ENCODE assay signal across 1 cellular context in the genomic region with DNA sequence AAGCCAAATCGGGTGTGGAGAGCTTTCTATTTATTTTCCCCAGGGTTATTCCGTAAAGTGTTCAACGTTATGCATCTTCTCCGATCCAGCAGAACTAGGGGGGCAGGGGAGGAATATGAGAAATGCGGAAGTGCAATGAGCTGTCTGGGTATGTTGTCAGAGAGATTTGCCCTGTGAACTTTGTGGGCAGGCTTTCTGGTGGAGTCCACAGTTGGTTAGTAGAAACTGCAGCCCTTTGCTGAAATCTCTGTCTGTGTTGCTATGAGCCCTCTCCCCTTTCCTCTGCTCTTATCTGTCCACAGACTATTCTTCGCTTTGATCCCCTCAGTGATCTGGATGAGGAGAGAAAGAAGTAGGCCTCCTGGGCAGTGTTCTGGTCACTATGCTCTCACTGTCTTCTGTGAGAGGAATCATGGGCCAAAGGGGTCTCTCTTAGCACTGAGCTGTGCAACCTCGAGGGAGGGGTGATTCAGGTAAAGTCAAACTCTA.
A peak's percentile ranks its signal among the peaks of the same experiment; 100 is the strongest.
TF ChIP-seq lines count a peak whose summit lies in the region.

No MANE protein-coding gene starts in this region.

TF ChIP-seq in HepG2, 621 proteins besides CTCF, POLR2A, EP300 and RAD21 (continued from another document and continues in another):
- TF ChIP-seq, protein P1, sequence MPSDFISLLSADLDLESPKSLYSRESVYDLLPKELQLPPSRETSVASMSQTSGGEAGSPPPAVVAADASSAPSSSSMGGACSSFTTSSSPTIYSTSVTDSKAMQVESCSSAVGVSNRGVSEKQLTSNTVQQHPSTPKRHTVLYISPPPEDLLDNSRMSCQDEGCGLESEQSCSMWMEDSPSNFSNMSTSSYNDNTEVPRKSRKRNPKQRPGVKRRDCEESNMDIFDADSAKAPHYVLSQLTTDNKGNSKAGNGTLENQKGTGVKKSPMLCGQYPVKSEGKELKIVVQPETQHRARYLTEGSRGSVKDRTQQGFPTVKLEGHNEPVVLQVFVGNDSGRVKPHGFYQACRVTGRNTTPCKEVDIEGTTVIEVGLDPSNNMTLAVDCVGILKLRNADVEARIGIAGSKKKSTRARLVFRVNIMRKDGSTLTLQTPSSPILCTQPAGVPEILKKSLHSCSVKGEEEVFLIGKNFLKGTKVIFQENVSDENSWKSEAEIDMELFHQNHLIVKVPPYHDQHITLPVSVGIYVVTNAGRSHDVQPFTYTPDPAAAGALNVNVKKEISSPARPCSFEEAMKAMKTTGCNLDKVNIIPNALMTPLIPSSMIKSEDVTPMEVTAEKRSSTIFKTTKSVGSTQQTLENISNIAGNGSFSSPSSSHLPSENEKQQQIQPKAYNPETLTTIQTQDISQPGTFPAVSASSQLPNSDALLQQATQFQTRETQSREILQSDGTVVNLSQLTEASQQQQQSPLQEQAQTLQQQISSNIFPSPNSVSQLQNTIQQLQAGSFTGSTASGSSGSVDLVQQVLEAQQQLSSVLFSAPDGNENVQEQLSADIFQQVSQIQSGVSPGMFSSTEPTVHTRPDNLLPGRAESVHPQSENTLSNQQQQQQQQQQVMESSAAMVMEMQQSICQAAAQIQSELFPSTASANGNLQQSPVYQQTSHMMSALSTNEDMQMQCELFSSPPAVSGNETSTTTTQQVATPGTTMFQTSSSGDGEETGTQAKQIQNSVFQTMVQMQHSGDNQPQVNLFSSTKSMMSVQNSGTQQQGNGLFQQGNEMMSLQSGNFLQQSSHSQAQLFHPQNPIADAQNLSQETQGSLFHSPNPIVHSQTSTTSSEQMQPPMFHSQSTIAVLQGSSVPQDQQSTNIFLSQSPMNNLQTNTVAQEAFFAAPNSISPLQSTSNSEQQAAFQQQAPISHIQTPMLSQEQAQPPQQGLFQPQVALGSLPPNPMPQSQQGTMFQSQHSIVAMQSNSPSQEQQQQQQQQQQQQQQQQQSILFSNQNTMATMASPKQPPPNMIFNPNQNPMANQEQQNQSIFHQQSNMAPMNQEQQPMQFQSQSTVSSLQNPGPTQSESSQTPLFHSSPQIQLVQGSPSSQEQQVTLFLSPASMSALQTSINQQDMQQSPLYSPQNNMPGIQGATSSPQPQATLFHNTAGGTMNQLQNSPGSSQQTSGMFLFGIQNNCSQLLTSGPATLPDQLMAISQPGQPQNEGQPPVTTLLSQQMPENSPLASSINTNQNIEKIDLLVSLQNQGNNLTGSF (CRISPR knock-in tag; IDR thresholded peaks at IDR 0.05) = no peak
- TF ChIP-seq RFX3 (CRISPR knock-in tag; IDR thresholded peaks at IDR 0.05) (no peak), ZNF33A (CRISPR knock-in tag; IDR thresholded peaks at IDR 0.05; ENCODE audit: borderline replicate concordance) (0 out of 2 replicates have a peak, but pooled peaks have one; percentile 49), ZNF333 (CRISPR knock-in tag; IDR thresholded peaks at IDR 0.05; ENCODE audit: borderline replicate concordance) (no peak), ZNF775 (CRISPR knock-in tag; IDR thresholded peaks at IDR 0.05; ENCODE audit: borderline replicate concordance) (peak; percentile 91), ZNF776 (CRISPR knock-in tag; IDR thresholded peaks at IDR 0.05) (no peak), ZNF781 (CRISPR knock-in tag; IDR thresholded peaks at IDR 0.05; ENCODE audit: borderline replicate concordance, not compliant biosample characterization) (no peak), MBD4 (IDR thresholded peaks at IDR 0.05; ENCODE audit: borderline replicate concordance, low read length) (no peak), ZSCAN9 (CRISPR knock-in tag; IDR thresholded peaks at IDR 0.05; ENCODE audit: borderline replicate concordance) (peak; percentile 34; the same call in 1 of the 2 replicates), SKI (IDR thresholded peaks at IDR 0.05; ENCODE audit: partially characterized antibody) (peak; percentile 83), ZSCAN12 (CRISPR knock-in tag; IDR thresholded peaks at IDR 0.05) (no peak), SPEN (CRISPR knock-in tag; IDR thresholded peaks at IDR 0.05; ENCODE audit: low read depth) (no peak), RFX1 (IDR thresholded peaks at IDR 0.05) (no peak), IRF2 (CRISPR knock-in tag; IDR thresholded peaks at IDR 0.05) (peak; percentile 62; the same call in 1 of the 2 replicates), NFKBIZ (CRISPR knock-in tag; IDR thresholded peaks at IDR 0.05) (no peak), HNRNPUL1 (IDR thresholded peaks at IDR 0.05; ENCODE audit: low read depth, low read length) (no peak), ELF4 (CRISPR knock-in tag; IDR thresholded peaks at IDR 0.05; ENCODE audit: borderline replicate concordance) (peak; percentile 93)
- TF ChIP-seq, protein P2, sequence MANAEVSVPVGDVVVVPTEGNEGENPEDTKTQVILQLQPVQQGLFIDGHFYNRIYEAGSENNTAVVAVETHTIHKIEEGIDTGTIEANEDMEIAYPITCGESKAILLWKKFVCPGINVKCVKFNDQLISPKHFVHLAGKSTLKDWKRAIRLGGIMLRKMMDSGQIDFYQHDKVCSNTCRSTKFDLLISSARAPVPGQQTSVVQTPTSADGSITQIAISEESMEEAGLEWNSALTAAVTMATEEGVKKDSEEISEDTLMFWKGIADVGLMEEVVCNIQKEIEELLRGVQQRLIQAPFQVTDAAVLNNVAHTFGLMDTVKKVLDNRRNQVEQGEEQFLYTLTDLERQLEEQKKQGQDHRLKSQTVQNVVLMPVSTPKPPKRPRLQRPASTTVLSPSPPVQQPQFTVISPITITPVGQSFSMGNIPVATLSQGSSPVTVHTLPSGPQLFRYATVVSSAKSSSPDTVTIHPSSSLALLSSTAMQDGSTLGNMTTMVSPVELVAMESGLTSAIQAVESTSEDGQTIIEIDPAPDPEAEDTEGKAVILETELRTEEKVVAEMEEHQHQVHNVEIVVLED (CRISPR knock-in tag; IDR thresholded peaks at IDR 0.05; ENCODE audit: borderline replicate concordance) = peak; percentile 15; the same call in 1 of the 2 replicates
- TF ChIP-seq, protein P3, sequence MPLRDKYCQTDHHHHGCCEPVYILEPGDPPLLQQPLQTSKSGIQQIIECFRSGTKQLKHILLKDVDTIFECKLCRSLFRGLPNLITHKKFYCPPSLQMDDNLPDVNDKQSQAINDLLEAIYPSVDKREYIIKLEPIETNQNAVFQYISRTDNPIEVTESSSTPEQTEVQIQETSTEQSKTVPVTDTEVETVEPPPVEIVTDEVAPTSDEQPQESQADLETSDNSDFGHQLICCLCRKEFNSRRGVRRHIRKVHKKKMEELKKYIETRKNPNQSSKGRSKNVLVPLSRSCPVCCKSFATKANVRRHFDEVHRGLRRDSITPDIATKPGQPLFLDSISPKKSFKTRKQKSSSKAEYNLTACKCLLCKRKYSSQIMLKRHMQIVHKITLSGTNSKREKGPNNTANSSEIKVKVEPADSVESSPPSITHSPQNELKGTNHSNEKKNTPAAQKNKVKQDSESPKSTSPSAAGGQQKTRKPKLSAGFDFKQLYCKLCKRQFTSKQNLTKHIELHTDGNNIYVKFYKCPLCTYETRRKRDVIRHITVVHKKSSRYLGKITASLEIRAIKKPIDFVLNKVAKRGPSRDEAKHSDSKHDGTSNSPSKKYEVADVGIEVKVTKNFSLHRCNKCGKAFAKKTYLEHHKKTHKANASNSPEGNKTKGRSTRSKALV (CRISPR knock-in tag; IDR thresholded peaks at IDR 0.05) = no peak
- TF ChIP-seq, protein P4, sequence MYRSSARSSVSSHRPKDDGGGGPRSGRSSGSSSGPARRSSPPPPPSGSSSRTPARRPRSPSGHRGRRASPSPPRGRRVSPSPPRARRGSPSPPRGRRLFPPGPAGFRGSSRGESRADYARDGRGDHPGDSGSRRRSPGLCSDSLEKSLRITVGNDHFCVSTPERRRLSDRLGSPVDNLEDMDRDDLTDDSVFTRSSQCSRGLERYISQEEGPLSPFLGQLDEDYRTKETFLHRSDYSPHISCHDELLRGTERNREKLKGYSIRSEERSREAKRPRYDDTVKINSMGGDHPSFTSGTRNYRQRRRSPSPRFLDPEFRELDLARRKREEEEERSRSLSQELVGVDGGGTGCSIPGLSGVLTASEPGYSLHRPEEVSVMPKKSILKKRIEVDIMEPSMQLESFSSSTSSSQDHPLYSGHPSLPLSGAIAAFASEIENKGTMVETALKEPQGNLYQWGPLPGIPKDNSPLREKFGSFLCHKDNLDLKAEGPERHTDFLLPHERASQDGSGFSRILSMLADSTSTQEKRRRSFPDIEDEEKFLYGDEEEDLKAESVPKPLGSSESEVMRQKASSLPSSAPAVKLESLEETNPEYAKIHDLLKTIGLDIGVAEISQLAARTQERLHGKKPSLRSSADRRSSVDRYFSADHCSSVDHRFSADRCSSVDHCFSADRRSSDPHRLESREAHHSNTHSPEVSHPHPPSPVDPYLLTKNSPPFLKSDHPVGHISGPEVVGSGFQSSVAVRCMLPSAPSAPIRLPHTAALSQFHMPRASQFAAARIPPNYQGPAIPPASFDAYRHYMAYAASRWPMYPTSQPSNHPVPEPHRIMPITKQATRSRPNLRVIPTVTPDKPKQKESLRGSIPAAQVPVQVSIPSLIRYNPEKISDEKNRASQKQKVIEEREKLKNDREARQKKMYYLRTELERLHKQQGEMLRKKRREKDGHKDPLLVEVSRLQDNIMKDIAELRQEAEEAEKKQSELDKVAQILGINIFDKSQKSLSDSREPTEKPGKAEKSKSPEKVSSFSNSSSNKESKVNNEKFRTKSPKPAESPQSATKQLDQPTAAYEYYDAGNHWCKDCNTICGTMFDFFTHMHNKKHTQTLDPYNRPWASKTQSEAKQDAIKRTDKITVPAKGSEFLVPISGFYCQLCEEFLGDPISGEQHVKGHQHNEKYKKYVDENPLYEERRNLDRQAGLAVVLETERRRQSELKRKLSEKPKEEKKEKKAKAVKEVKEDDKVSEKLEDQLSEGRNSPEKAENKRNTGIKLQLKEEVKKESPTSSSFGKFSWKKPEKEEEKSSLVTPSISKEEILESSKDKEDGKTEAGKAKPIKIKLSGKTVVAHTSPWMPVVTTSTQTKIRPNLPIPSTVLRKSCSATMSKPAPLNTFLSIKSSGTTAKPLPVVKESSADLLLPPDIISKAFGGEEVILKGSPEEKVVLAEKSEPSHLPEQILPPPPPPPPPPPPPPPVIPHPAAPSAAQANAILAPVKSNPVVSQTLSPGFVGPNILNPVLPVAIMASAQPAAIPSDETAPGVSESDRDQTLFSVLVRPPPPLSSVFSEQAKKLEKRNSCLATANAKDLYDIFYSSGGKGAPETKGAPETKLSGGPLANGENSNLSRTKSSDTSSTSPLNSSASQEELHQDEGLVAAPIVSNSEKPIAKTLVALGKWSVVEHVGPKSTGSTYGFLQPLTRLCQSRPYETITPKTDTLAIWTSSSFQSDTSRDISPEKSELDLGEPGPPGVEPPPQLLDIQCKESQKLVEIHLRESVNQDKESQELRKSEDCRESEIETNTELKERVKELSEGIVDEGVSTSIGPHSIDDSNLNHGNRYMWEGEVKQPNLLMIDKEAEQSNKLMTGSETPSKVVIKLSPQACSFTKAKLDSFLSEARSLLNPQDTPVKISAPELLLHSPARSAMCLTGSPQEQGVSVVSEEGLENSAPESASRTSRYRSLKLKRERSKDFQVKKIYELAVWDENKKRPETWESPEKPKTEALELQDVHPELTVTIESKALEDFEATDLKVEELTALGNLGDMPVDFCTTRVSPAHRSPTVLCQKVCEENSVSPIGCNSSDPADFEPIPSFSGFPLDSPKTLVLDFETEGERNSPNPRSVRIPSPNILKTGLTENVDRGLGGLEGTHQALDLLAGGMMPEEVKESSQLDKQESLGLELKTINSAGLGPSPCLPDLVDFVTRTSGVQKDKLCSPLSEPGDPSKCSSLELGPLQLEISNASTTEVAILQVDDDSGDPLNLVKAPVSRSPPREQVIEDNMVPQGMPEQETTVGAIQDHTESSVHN (CRISPR knock-in tag; IDR thresholded peaks at IDR 0.05) = no peak
- TF ChIP-seq, protein P5, sequence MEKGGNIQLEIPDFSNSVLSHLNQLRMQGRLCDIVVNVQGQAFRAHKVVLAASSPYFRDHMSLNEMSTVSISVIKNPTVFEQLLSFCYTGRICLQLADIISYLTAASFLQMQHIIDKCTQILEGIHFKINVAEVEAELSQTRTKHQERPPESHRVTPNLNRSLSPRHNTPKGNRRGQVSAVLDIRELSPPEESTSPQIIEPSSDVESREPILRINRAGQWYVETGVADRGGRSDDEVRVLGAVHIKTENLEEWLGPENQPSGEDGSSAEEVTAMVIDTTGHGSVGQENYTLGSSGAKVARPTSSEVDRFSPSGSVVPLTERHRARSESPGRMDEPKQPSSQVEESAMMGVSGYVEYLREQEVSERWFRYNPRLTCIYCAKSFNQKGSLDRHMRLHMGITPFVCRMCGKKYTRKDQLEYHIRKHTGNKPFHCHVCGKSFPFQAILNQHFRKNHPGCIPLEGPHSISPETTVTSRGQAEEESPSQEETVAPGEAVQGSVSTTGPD (CRISPR knock-in tag; IDR thresholded peaks at IDR 0.05) = 0 out of 2 replicates have a peak, but pooled peaks have one; percentile 30
- TF ChIP-seq, protein P6, sequence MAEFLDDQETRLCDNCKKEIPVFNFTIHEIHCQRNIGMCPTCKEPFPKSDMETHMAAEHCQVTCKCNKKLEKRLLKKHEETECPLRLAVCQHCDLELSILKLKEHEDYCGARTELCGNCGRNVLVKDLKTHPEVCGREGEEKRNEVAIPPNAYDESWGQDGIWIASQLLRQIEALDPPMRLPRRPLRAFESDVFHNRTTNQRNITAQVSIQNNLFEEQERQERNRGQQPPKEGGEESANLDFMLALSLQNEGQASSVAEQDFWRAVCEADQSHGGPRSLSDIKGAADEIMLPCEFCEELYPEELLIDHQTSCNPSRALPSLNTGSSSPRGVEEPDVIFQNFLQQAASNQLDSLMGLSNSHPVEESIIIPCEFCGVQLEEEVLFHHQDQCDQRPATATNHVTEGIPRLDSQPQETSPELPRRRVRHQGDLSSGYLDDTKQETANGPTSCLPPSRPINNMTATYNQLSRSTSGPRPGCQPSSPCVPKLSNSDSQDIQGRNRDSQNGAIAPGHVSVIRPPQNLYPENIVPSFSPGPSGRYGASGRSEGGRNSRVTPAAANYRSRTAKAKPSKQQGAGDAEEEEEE (CRISPR knock-in tag; IDR thresholded peaks at IDR 0.05; ENCODE audit: borderline replicate concordance) = no peak
- TF ChIP-seq, protein P7, sequence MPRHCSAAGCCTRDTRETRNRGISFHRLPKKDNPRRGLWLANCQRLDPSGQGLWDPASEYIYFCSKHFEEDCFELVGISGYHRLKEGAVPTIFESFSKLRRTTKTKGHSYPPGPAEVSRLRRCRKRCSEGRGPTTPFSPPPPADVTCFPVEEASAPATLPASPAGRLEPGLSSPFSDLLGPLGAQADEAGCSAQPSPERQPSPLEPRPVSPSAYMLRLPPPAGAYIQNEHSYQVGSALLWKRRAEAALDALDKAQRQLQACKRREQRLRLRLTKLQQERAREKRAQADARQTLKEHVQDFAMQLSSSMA (CRISPR knock-in tag; IDR thresholded peaks at IDR 0.05) = no peak
- TF ChIP-seq, protein P8, sequence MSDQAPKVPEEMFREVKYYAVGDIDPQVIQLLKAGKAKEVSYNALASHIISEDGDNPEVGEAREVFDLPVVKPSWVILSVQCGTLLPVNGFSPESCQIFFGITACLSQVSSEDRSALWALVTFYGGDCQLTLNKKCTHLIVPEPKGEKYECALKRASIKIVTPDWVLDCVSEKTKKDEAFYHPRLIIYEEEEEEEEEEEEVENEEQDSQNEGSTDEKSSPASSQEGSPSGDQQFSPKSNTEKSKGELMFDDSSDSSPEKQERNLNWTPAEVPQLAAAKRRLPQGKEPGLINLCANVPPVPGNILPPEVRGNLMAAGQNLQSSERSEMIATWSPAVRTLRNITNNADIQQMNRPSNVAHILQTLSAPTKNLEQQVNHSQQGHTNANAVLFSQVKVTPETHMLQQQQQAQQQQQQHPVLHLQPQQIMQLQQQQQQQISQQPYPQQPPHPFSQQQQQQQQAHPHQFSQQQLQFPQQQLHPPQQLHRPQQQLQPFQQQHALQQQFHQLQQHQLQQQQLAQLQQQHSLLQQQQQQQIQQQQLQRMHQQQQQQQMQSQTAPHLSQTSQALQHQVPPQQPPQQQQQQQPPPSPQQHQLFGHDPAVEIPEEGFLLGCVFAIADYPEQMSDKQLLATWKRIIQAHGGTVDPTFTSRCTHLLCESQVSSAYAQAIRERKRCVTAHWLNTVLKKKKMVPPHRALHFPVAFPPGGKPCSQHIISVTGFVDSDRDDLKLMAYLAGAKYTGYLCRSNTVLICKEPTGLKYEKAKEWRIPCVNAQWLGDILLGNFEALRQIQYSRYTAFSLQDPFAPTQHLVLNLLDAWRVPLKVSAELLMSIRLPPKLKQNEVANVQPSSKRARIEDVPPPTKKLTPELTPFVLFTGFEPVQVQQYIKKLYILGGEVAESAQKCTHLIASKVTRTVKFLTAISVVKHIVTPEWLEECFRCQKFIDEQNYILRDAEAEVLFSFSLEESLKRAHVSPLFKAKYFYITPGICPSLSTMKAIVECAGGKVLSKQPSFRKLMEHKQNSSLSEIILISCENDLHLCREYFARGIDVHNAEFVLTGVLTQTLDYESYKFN (CRISPR knock-in tag; conservative IDR thresholded peaks at IDR 0.05) = peak; percentile 81
